10 cellular contexts compared by ENCODE assay signal in the genomic region with DNA sequence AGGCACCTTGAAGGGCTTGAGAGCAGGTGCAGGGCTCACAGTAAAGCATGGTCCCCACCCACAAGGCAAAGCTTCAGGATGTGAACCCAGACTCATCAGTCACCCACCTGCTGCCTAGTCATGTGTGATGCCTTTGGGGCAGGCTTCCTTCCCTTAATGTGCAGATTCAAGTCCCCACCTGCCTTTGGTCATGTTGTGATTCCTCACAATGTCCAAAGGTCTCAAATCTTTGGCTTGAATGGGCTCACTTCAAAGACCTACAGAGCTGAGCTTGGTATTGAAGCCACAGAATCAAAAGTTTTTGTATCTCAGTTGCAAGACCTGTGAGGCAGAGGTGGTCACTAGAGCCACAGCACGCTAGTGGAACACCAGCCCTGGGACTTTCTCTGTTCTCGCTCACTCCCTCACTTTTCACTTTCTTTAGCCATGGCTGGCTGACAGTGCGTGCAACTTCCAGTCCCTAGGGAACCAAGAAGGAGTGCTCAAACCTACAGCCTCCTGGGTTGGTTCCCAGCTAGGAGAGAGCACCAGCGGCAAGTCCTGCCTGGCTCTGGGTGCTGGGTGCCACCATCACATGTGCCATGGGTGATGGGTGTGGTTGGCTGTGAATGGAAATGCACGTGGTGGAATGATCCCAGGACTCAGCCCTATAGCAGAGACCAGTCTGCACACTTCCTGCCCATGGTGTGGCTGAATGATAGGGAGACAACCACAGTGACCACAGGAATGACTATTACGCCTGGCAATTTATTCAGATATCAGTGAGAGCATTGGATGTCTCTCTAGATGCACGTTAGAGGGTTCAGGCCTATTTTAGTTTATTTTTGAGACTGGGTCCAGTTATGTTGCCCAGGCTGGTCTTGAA. TPM values are rescaled to one million over a fixed set of nuclear protein-coding genes. Genes with fewer than 3 reads are reported as not detected.
DNase-seq lines count a peak whose midpoint lies in the region; ATAC-seq and TF ChIP-seq lines count a peak whose summit lies in the region.
"Had no signal": no experiment of that assay in that cellular context is flagged by ENCODE, and none has a peak within 500 bp of the region (broad histone marks: within the 10 kb centered on the region; RNA-seq: fewer than 3 reads in every experiment).

No MANE protein-coding gene starts in this region.

- H3K27me3 ChIP-seq in brain microvascular endothelial cell (replicated peaks) = peaks cover 6% of the 10 kb centered on the region

- DNase-seq in GM04504 (ENCODE audit: low read depth) (peak; percentile 7), brain microvascular endothelial cell (peak; percentile 77), NCI-H1930 (lab: John Stamatoyannopoulos, UW) (no peak), HCEC 1CT (no peak), activated T-cell treated with anti-CD3 and anti-CD28 coated beads for 4 hours (no peak), left colon (no peak)

- no peak overlapping the region for H3K4me3 ChIP-seq in brain microvascular endothelial cell (ENCODE audit: low read depth, low read length)
- H3K4me3 ChIP-seq: lung had no signal

- no peaks in the 10 kb centered on the region for H3K36me3 ChIP-seq in brain microvascular endothelial cell (replicated peaks)

- intact Hi-C loops in left colon (cut with DNase I, micrococcal nuclease) = no loop called here

- H3K27ac ChIP-seq in brain microvascular endothelial cell = no peak overlapping the region

- no peak for TF ChIP-seq CTCF in brain microvascular endothelial cell (IDR thresholded peaks at IDR 0.05; ENCODE audit: low read depth, low read length, missing control alignments)

- in situ Hi-C loops in brain microvascular endothelial cell (cut with HindIII; ENCODE audit: low pct_ligation_motif_present, low sequenced_read_pairs) = no loop called here

- ATAC-seq in GM21360 (IDR thresholded peaks at IDR 0.05; ENCODE audit: unreplicated experiment) (peak; percentile 53), HG03280 (IDR thresholded peaks at IDR 0.05; ENCODE audit: unreplicated experiment) (peak; percentile 42), left colon (no peak)

RNA-seq across cellular contexts. Expression of a gene that starts 26.4 kb away (rescaled TPM):
- total RNA-seq in left colon = 10 to 100 TPM in 1 of 2 donors, under 1 TPM in 1; 0.61 to 15.0 TPM
- total RNA-seq: dermis microvascular lymphatic vessel endothelial cell had no signal

RNA-seq across cellular contexts. Expression of a gene that starts 27.5 kb away (rescaled TPM):
- total RNA-seq in left colon = 10 to 100 TPM; 47.4 to 91.3 TPM

Comparison
In these comparisons a context has a peak if more than half of its experiments do, and no peak if none do; other contexts are left out.
1. DNase-seq: peak in GM04504 (single experiment) and brain microvascular endothelial cell (single experiment); none in NCI-H1930 (0 of 2), HCEC 1CT (single experiment), activated T-cell treated with anti-CD3 and anti-CD28 coated beads for 4 hours (single experiment) and left colon (0 of 2).